In genomic region chr1:68675336-68675735, GRCh38 we compare ENCODE assay signal across 23 cellular contexts.
"Had no signal": no experiment of that assay in that cellular context is flagged by ENCODE, and none has a peak within 500 bp of the region (broad histone marks: within the 10 kb centered on the region; RNA-seq: fewer than 3 reads in every experiment).

No MANE protein-coding gene starts in this region.

- H3K9me3 Mint-ChIP-seq: endodermal cell had no signal

- H3K4me3 ChIP-seq: colonic mucosa, gastroesophageal sphincter, heart left ventricle, mucosa of descending colon, prostate gland, right lobe of liver, smooth muscle cell, stomach had no signal

- H3K27ac ChIP-seq: colonic mucosa, gastroesophageal sphincter, heart left ventricle, prostate gland, right lobe of liver, stomach had no signal

- H3K9me3 ChIP-seq: colonic mucosa, gastroesophageal sphincter, heart left ventricle, mucosa of descending colon, prostate gland, right lobe of liver had no signal

- H3K27ac Mint-ChIP-seq: activated naive CD8-positive, alpha-beta T cell; activated T-helper 1 cell treated with anti-CD3 and anti-CD28 coated beads, Interleukin-12 subunit alpha, Interleukin-12 subunit beta, Interleukin-2, Interleukin-4 antibody, amounts not matched to agents 30 ng/mL and 10 ng/mL and 1 ng/mL, durations not matched to agents 14 hours and 24 hours and 36 hours; brain; endodermal cell; naive B cell had no signal

- H3K4me1 Mint-ChIP-seq: brain; central memory CD8-positive, alpha-beta T cell; endodermal cell; naive B cell; neural crest cell had no signal

- H3K36me3 ChIP-seq: colonic mucosa, gastroesophageal sphincter, heart left ventricle, prostate gland, right lobe of liver, stomach had no signal

- H3K4me2 ChIP-seq: smooth muscle cell had no signal

- ATAC-seq: activated CD4-positive, CD25-positive, alpha-beta regulatory T cell treated with anti-CD3 and anti-CD28 coated beads, Interleukin-2, amount 50 U/mL, for 24 hours; gastroesophageal sphincter; heart left ventricle; mucosa of descending colon; right lobe of liver had no signal

- H3K36me3 Mint-ChIP-seq: activated naive CD8-positive, alpha-beta T cell; brain; naive B cell had no signal

- H3K27me3 Mint-ChIP-seq: activated naive CD8-positive, alpha-beta T cell; brain; central memory CD8-positive, alpha-beta T cell; naive B cell had no signal

- H3K4me1 ChIP-seq: colonic mucosa, gastroesophageal sphincter, heart left ventricle, prostate gland, right lobe of liver, stomach had no signal

- DNase-seq: amniotic stem cell; colonic mucosa; endodermal cell; erythroblast; heart left ventricle; kidney glomerular epithelial cell; mesenchymal stem cell; mucosa of descending colon; naive B cell; right lobe of liver; stimulated activated CD4-positive, alpha-beta T cell treated with anti-CD3 and anti-CD28 coated beads, Interleukin-4, amount 100 ng/mL, for 1 hour; stomach; T1000; trophoblast cell had no signal

- H3K4me3 Mint-ChIP-seq: activated naive CD8-positive, alpha-beta T cell; activated T-helper 1 cell treated with anti-CD3 and anti-CD28 coated beads, Interleukin-12 subunit alpha, Interleukin-12 subunit beta, Interleukin-2, Interleukin-4 antibody, amounts not matched to agents 30 ng/mL and 10 ng/mL and 1 ng/mL, durations not matched to agents 14 hours and 24 hours and 36 hours; brain; central memory CD8-positive, alpha-beta T cell; endodermal cell; naive B cell; neural crest cell had no signal

- H3K27me3 ChIP-seq: colonic mucosa, gastroesophageal sphincter, heart left ventricle, right lobe of liver, stomach had no signal
